Comparison of ENCODE assay signal across 1 cellular context in the genomic region with DNA sequence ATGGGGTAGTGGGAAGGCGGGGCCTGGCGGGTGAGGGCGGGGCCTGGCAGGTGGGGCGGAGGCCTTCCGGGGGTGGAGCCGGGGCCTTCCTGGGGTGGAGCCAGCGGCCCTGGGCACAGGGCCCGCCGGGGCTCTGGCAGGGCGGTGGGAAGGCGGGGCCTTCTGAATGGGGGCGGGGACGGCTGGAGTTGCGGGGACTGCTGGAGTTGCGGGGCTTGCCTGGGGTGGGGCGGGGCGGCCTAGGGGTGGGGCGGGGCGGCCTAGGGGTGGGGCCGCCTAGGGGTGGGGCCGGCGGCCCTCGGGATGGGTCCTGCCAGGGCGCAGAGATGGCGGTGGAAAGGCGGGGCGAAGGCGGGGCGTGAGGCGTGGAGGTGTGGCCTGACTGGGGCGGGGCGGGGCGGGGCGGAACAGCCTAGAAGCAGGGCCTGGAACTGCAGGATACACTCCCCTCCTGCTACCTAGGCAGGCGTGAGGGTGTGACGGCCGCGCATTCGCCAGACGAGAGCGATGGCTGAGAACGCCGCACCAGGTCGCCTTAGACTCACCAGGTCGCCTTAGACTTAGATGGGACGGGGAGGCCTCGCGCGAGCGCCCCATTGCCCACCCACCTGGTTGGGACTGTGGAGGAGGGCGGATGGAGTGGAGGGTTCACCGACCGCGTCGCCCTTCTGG.
TF ChIP-seq lines count a peak whose summit lies in the region.

No MANE protein-coding gene starts in this region.

TF ChIP-seq in K562, 482 proteins besides CTCF, POLR2A, EP300 and RAD21 (continued from another document and continues in another):
- TF ChIP-seq, protein P1, sequence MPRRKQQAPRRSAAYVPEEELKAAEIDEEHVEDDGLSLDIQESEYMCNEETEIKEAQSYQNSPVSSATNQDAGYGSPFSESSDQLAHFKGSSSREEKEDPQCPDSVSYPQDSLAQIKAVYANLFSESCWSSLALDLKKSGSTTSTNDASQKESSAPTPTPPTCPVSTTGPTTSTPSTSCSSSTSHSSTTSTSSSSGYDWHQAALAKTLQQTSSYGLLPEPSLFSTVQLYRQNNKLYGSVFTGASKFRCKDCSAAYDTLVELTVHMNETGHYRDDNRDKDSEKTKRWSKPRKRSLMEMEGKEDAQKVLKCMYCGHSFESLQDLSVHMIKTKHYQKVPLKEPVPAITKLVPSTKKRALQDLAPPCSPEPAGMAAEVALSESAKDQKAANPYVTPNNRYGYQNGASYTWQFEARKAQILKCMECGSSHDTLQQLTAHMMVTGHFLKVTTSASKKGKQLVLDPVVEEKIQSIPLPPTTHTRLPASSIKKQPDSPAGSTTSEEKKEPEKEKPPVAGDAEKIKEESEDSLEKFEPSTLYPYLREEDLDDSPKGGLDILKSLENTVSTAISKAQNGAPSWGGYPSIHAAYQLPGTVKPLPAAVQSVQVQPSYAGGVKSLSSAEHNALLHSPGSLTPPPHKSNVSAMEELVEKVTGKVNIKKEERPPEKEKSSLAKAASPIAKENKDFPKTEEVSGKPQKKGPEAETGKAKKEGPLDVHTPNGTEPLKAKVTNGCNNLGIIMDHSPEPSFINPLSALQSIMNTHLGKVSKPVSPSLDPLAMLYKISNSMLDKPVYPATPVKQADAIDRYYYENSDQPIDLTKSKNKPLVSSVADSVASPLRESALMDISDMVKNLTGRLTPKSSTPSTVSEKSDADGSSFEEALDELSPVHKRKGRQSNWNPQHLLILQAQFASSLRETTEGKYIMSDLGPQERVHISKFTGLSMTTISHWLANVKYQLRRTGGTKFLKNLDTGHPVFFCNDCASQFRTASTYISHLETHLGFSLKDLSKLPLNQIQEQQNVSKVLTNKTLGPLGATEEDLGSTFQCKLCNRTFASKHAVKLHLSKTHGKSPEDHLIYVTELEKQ (CRISPR knock-in tag; IDR thresholded peaks at IDR 0.05) = no peak
- no peak for TF ChIP-seq CLOCK (CRISPR knock-in tag; IDR thresholded peaks at IDR 0.05; ENCODE audit: borderline replicate concordance)
- peak; percentile 88 for TF ChIP-seq POLR2G (IDR thresholded peaks at IDR 0.05; ENCODE audit: low read depth, low read length)
- TF ChIP-seq CREBBP (IDR thresholded peaks at IDR 0.05; ENCODE audit: low read depth, low read length) = no peak
- TF ChIP-seq MAFK (IDR thresholded peaks at IDR 0.05; ENCODE audit: low read length) = no peak
- no peak for TF ChIP-seq ZNF407 (IDR thresholded peaks at IDR 0.05; ENCODE audit: low read depth)
- no peak for TF ChIP-seq NELFE (IDR thresholded peaks at IDR 0.05; ENCODE audit: insufficient read depth, insufficient read length)
- TF ChIP-seq CEBPZ (IDR thresholded peaks at IDR 0.05; ENCODE audit: borderline replicate concordance, low read depth, low read length) = no peak
- TF ChIP-seq, protein P2, sequence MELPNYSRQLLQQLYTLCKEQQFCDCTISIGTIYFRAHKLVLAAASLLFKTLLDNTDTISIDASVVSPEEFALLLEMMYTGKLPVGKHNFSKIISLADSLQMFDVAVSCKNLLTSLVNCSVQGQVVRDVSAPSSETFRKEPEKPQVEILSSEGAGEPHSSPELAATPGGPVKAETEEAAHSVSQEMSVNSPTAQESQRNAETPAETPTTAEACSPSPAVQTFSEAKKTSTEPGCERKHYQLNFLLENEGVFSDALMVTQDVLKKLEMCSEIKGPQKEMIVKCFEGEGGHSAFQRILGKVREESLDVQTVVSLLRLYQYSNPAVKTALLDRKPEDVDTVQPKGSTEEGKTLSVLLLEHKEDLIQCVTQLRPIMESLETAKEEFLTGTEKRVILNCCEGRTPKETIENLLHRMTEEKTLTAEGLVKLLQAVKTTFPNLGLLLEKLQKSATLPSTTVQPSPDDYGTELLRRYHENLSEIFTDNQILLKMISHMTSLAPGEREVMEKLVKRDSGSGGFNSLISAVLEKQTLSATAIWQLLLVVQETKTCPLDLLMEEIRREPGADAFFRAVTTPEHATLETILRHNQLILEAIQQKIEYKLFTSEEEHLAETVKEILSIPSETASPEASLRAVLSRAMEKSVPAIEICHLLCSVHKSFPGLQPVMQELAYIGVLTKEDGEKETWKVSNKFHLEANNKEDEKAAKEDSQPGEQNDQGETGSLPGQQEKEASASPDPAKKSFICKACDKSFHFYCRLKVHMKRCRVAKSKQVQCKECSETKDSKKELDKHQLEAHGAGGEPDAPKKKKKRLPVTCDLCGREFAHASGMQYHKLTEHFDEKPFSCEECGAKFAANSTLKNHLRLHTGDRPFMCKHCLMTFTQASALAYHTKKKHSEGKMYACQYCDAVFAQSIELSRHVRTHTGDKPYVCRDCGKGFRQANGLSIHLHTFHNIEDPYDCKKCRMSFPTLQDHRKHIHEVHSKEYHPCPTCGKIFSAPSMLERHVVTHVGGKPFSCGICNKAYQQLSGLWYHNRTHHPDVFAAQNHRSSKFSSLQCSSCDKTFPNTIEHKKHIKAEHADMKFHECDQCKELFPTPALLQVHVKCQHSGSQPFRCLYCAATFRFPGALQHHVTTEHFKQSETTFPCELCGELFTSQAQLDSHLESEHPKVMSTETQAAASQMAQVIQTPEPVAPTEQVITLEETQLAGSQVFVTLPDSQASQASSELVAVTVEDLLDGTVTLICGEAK (IDR thresholded peaks at IDR 0.05) = no peak
- TF ChIP-seq, protein P2 (CRISPR knock-in tag; IDR thresholded peaks at IDR 0.05) = no peak
- TF ChIP-seq MNT (conservative IDR thresholded peaks at IDR 0.05) = peak in 1 of 2 experiments; percentile 41; a peak in 1 of 4 replicates
- no peak for TF ChIP-seq KLF6 (CRISPR knock-in tag; IDR thresholded peaks at IDR 0.05; ENCODE audit: borderline replicate concordance)
